In genomic region chr5:66958984-66959641, GRCh38 we compare ENCODE assay signal across 9 cellular contexts.
A peak's percentile ranks its signal among the peaks of the same experiment; 100 is the strongest.
DNase-seq lines count a peak whose midpoint lies in the region; ATAC-seq and TF ChIP-seq lines count a peak whose summit lies in the region.
"Had no signal": no experiment of that assay in that cellular context is flagged by ENCODE, and none has a peak within 500 bp of the region (broad histone marks: within the 10 kb centered on the region; RNA-seq: fewer than 3 reads in every experiment).

No MANE protein-coding gene starts in this region.

- H3K9me3 Mint-ChIP-seq in Calu3 (ENCODE audit: low read depth, unreplicated experiment) = no peaks in the 10 kb centered on the region
- H3K9me3 Mint-ChIP-seq: stimulated activated naive CD8-positive, alpha-beta T cell treated with anti-CD3 and anti-CD28 coated beads, Interleukin-15, Interleukin-2, amounts not matched to agents 100 ng/mL and 50 ng/mL, for 24 hours had no signal

- H3K4me1 Mint-ChIP-seq in Calu3 (ENCODE audit: low read depth, unreplicated experiment) = peaks cover 9% of the 10 kb centered on the region

- no peak overlapping the region for H3K4me3 Mint-ChIP-seq in Calu3 (ENCODE audit: low read depth, unreplicated experiment)
- H3K4me3 Mint-ChIP-seq: stimulated activated naive CD8-positive, alpha-beta T cell treated with anti-CD3 and anti-CD28 coated beads, Interleukin-15, Interleukin-2, amounts not matched to agents 100 ng/mL and 50 ng/mL, for 24 hours had no signal

- H3K27ac ChIP-seq in gastroesophageal sphincter = peak overlapping the region; percentile 35 to 77 (median 72)

- no peaks in the 10 kb centered on the region for H3K36me3 ChIP-seq in gastroesophageal sphincter

- peaks cover 0 to 28% (median 12%) of the 10 kb centered on the region in 3 donors for H3K4me1 ChIP-seq in gastroesophageal sphincter

- CTCF ChIA-PET in Calu3 (lab: Charles Lee) = interaction anchor here (0.7 kb wide), 1 partner anchor 112 kb away, joined by 3 read pairs; no protein-coding TSS in a partner anchor

- peak overlapping the region; percentile 53 for H3K4me3 ChIP-seq in AG09309 (ENCODE audit: control insufficient read depth, low read depth, low read length)
- H3K4me3 ChIP-seq in gastroesophageal sphincter = peak overlapping the region; percentile 42 to 47

- 10 to 25% methylated on average over 4 to 10 of the region's 11 CpGs for WGBS in gastroesophageal sphincter (ENCODE audit: low coverage in 1 of 2), 2 donors

- no peaks in the 10 kb centered on the region for H3K36me3 Mint-ChIP-seq in Calu3 (ENCODE audit: insufficient read depth, unreplicated experiment)

- TF ChIP-seq EP300 in gastroesophageal sphincter (IDR thresholded peaks at IDR 0.05) = no peak

- TF ChIP-seq CTCF in AG09309 (IDR thresholded peaks at IDR 0.05; ENCODE audit: control insufficient read depth, insufficient read depth, low read depth, low read length, missing control alignments) (no peak), gastroesophageal sphincter (IDR thresholded peaks at IDR 0.05) (no peak), Calu3 (IDR thresholded peaks at IDR 0.05; ENCODE audit: unreplicated experiment) (no peak)

- DNase-seq in AG09309 (ENCODE audit: low read depth) (peak; percentile 27), RPMI7951 (ENCODE audit: low read depth) (peak; percentile 46), nucleus accumbens (lab: John Stamatoyannopoulos, UW) (peak in 34 of 56 donors; percentile 3 to 41 (median 19)), HK-2 (ENCODE audit: unreplicated experiment) (no peak), Calu3 (no peak)
- no peak for DNase-seq in stimulated activated naive CD8-positive, alpha-beta T cell treated with anti-CD3 and anti-CD28 coated beads, Interleukin-15, Interleukin-2, amounts not matched to agents 100 U/mL and 50 U/mL, for 24 hours

- H3K9me3 ChIP-seq in gastroesophageal sphincter = no peaks in the 10 kb centered on the region

- no peaks in the 10 kb centered on the region for H3K27me3 ChIP-seq in gastroesophageal sphincter

- no peaks in the 10 kb centered on the region for H3K27me3 Mint-ChIP-seq in Calu3 (ENCODE audit: unreplicated experiment)

- intact Hi-C loops in Calu3 (cut with micrococcal nuclease; ENCODE audit: unreplicated experiment) = no loop called here

- peak; percentile 65 for ATAC-seq in gastroesophageal sphincter
- ATAC-seq in HG03354 (IDR thresholded peaks at IDR 0.05; ENCODE audit: poor library complexity, severe bottlenecking, unreplicated experiment) = no peak
- ATAC-seq in stimulated activated naive CD8-positive, alpha-beta T cell treated with anti-CD3 and anti-CD28 coated beads, Interleukin-15, Interleukin-2, amounts not matched to agents 100 U/mL and 50 U/mL, for 24 hours = no peak

- no TSS peak for BruUV-seq in Calu3 (replicated peaks; lab: Mats Ljungman, UMichigan)

- TF ChIP-seq POLR2A in gastroesophageal sphincter (IDR thresholded peaks at IDR 0.05) = no peak

- no peak overlapping the region for H3K27ac Mint-ChIP-seq in Calu3 (ENCODE audit: unreplicated experiment)
- H3K27ac Mint-ChIP-seq: stimulated activated naive CD8-positive, alpha-beta T cell treated with anti-CD3 and anti-CD28 coated beads, Interleukin-15, Interleukin-2, amounts not matched to agents 100 ng/mL and 50 ng/mL, for 24 hours had no signal

Comparison
In these comparisons a context has a peak if more than half of its experiments do, and no peak if none do; other contexts are left out.
1. DNase-seq: peak in AG09309 (single experiment), RPMI7951 (single experiment) and nucleus accumbens (34 of 56); none in HK-2 (single experiment), Calu3 (single experiment) and stimulated activated naive CD8-positive, alpha-beta T cell treated with anti-CD3 and anti-CD28 coated beads, Interleukin-15, Interleukin-2, amounts not matched to agents 100 U/mL and 50 U/mL, for 24 hours (single experiment).